ENCODE assay signal across 14 cellular contexts in genomic region chr2:31384771-31385276, GRCh38. TPM values are rescaled to one million over a fixed set of nuclear protein-coding genes. Genes with fewer than 3 reads are reported as not detected.
DNase-seq lines count a peak whose midpoint lies in the region; ATAC-seq and TF ChIP-seq lines count a peak whose summit lies in the region.
"Had no signal": no experiment of that assay in that cellular context is flagged by ENCODE, and none has a peak within 500 bp of the region (broad histone marks: within the 10 kb centered on the region; RNA-seq: fewer than 3 reads in every experiment).

No MANE protein-coding gene starts in this region.

- ATAC-seq in foreskin keratinocyte (peak; percentile 92), GM19351 (IDR thresholded peaks at IDR 0.05; ENCODE audit: unreplicated experiment) (no peak), HG03095 (IDR thresholded peaks at IDR 0.05; ENCODE audit: unreplicated experiment) (no peak), HG03342 (IDR thresholded peaks at IDR 0.05; ENCODE audit: unreplicated experiment) (no peak)

- no peaks in the 10 kb centered on the region for H3K27me3 ChIP-seq in foreskin keratinocyte
- H3K27me3 ChIP-seq: neural progenitor cell had no signal

- DNase-seq in SIG-M5 treated with dmso at 0.1 percent for 504 hours (lab: John Stamatoyannopoulos, UW; ENCODE audit: unreplicated experiment): peak; percentile 7
- DNase-seq in SIG-M5 (lab: John Stamatoyannopoulos, UW): no peak
- peak; percentile 20 for DNase-seq in T1000 (lab: John Stamatoyannopoulos, UW)
- peak; percentile 99 for DNase-seq in foreskin keratinocyte
- no peak for DNase-seq in activated gamma-delta T cell (lab: John Stamatoyannopoulos, UW)
- DNase-seq: heart right ventricle, NCI-H345 had no signal

- no peak for TF ChIP-seq CTCF in foreskin keratinocyte (conservative IDR thresholded peaks at IDR 0.05)

- peaks cover 45% of the 10 kb centered on the region for H3K4me1 ChIP-seq in foreskin keratinocyte
- H3K4me1 ChIP-seq: neural progenitor cell had no signal

- H3K27ac ChIP-seq in foreskin keratinocyte: peak overlapping the region; percentile 100
- H3K27ac ChIP-seq: 22Rv1, heart right ventricle, neural progenitor cell, VCaP had no signal

RNA-seq across cellular contexts. Expression of gene XDH, which starts 29.7 kb away (rescaled TPM):
- total RNA-seq in foreskin keratinocyte: 19.3 and 23.6 TPM in 2 replicates
- 6.6 and 7.7 TPM in 2 replicates for polyA plus RNA-seq in foreskin keratinocyte
- total RNA-seq: activated naive CD4-positive, alpha-beta T cell treated with anti-CD3 and anti-CD28 coated beads, Interleukin-2, amount 50 U/mL, for 72 hours had no signal

Comparison
In these comparisons a context has a peak if more than half of its experiments do, and no peak if none do; other contexts are left out.
1. DNase-seq: peak in SIG-M5 treated with dmso at 0.1 percent for 504 hours (single experiment), T1000 (single experiment) and foreskin keratinocyte (2 of 2); none in SIG-M5 (single experiment) and activated gamma-delta T cell (single experiment).